ENCODE assay signal across 9 cellular contexts in genomic region chr18:10455726-10456453, GRCh38. TPM values are rescaled to one million over a fixed set of nuclear protein-coding genes. Genes with fewer than 3 reads are reported as not detected.
DNase-seq lines count a peak whose midpoint lies in the region; ATAC-seq and TF ChIP-seq lines count a peak whose summit lies in the region.
"Had no signal": no experiment of that assay in that cellular context is flagged by ENCODE, and none has a peak within 500 bp of the region (broad histone marks: within the 10 kb centered on the region; RNA-seq: fewer than 3 reads in every experiment).

No MANE protein-coding gene starts in this region.

- H3K36me3 ChIP-seq in gastrocnemius medialis = no peaks in the 10 kb centered on the region

- H3K27me3 ChIP-seq in right cardiac atrium (ENCODE audit: control insufficient read depth, insufficient read depth) = no peaks in the 10 kb centered on the region
- H3K27me3 ChIP-seq in gastrocnemius medialis = peaks cover 23 to 48% (median 32%) of the 10 kb centered on the region in 3 donors

- no peak for TF ChIP-seq POLR2A in gastrocnemius medialis (IDR thresholded peaks at IDR 0.05)

- H3K27ac Mint-ChIP-seq in T-helper 17 cell (no peak overlapping the region), T-cell (no peak overlapping the region)

- WGBS in right cardiac atrium = 28% methylated on average over 16 of the region's 16 CpGs

- in situ Hi-C loops in gastrocnemius medialis (cut with MboI; ENCODE audit: low sequenced_read_pairs in 4 of 4) = no loop called here

- intact Hi-C loops in right cardiac atrium (cut with DNase I) = no loop called here
- intact Hi-C loops in gastrocnemius medialis (cut with DNase I; ENCODE audit: low total_unique reads) = no loop called here

- ATAC-seq in T-helper 17 cell (no peak), right cardiac atrium (no peak), gastrocnemius medialis (no peak), omental fat pad (ENCODE audit: low FRiP score) (no peak), T-cell (replicated peaks in 1 of 4) (no peak)

- H3K27ac ChIP-seq in right cardiac atrium (ENCODE audit: low read length) (no peak overlapping the region), gastrocnemius medialis (peak overlapping the region in 2 of 4 donors; percentile 8 to 54)

- CTCF ChIA-PET in T-cell (lab: Charles Lee) = no interaction called here

- H3K4me1 Mint-ChIP-seq in T-helper 17 cell = no peaks in the 10 kb centered on the region
- peaks cover 0 to 4% (median 3%) of the 10 kb centered on the region in 3 donors for H3K4me1 Mint-ChIP-seq in T-cell

- no peak for TF ChIP-seq CTCF in gastrocnemius medialis (IDR thresholded peaks at IDR 0.05 in 4 of 5, conservative IDR thresholded peaks at IDR 0.05 in 1 of 5)
- no peak for TF ChIP-seq CTCF in omental fat pad (IDR thresholded peaks at IDR 0.05)

- H3K36me3 Mint-ChIP-seq in T-helper 17 cell (ENCODE audit: low read depth) (peaks cover 3% of the 10 kb centered on the region), T-cell (no peaks in the 10 kb centered on the region)

- H3K4me3 ChIP-seq in right cardiac atrium (ENCODE audit: low read length) = peak overlapping the region; percentile 74
- H3K4me3 ChIP-seq in gastrocnemius medialis = peak overlapping the region; percentile 50 to 67 (median 57)

- H3K4me3 Mint-ChIP-seq in T-helper 17 cell (peak overlapping the region; percentile 7), T-cell (peak overlapping the region in 1 of 3 donors; percentile 71)

- POLR2A ChIA-PET in T-cell (lab: Charles Lee) = no interaction called here

- H3K9me3 ChIP-seq in T-helper 17 cell (ENCODE audit: control insufficient read depth, low read length, poor library complexity, severe bottlenecking) (no peaks in the 10 kb centered on the region), right cardiac atrium (ENCODE audit: control insufficient read depth, low read length) (no peaks in the 10 kb centered on the region), gastrocnemius medialis (no peaks in the 10 kb centered on the region)

- H3K9me3 Mint-ChIP-seq in T-cell = no peaks in the 10 kb centered on the region

- H3K27me3 Mint-ChIP-seq in T-helper 17 cell (peaks cover 73% of the 10 kb centered on the region), T-cell (peaks cover 53 to 61% of the 10 kb centered on the region in 2 donors)

- DNase-seq in ELF-1 (ENCODE audit: low read depth, low spot score) (peak; percentile 50), T-helper 17 cell (no peak), right cardiac atrium (no peak), gastrocnemius medialis (no peak), activated gamma-delta T cell (lab: John Stamatoyannopoulos, UW) (no peak), omental fat pad (ENCODE audit: low spot score) (no peak), T-cell (no peak)
- DNase-seq in stimulated activated CD4-positive, alpha-beta T cell treated with anti-CD3 and anti-CD28 coated beads, Interleukin-2, amount 100 ng/mL, for 48 hours = no peak
- DNase-seq: T1000 had no signal

- H3K4me1 ChIP-seq in right cardiac atrium (ENCODE audit: control insufficient read depth, insufficient read depth, low read length) = no peaks in the 10 kb centered on the region
- H3K4me1 ChIP-seq in gastrocnemius medialis = peaks cover 0 to 14% of the 10 kb centered on the region in 2 donors

RNA-seq across cellular contexts. Expression of gene APCDD1, which starts 1.5 kb away (rescaled TPM):
- not detected for total RNA-seq in T-helper 17 cell
- total RNA-seq in right cardiac atrium = 10 to 100 TPM; 31.4 to 76.1 (median 49.9) TPM
- 18.2 TPM for polyA plus RNA-seq in right cardiac atrium
- total RNA-seq in gastrocnemius medialis = 10 to 100 TPM in 2 of 4 donors, 1 to 10 TPM in 2; 4.6 to 13.0 (median 7.5) TPM
- total RNA-seq in omental fat pad = 100 to 1,000 TPM; 119 to 252 (median 181) TPM
- total RNA-seq in T-cell = under 1 TPM in 3 of 5 donors, not detected in 2; 0.32 to 0.62 (median 0.38) TPM
